Comparison of ENCODE assay signal across 29 cellular contexts in the genomic region with DNA sequence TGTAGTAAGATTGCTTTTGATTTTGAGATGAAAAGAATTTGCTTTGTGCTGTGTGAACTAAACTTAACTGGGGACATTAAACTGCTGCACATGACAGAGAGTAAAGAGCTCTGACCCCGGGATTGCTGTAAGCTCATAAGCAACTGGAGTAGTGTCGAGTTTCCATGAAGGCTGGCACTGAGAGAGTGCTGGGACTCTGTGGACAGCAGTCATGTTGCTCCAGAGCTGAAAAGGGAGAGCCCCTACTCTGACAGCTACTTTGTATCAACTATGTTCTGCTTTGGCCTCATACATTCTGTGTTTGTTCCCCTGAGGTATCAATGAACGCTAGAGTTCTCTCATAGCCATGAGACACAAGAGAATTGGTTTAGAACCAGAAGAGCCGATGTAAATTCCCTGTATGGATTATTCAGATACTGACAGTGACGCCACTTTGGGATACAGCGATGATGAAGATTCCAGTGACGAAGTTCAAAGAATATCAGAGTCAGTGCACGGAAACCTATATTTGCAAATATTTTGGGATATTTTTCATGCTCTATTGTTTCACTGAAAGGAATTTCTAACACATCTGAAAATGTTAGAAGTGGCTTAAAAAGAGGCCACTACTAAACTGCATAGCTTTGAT.
A peak's percentile ranks its signal among the peaks of the same experiment; 100 is the strongest.
DNase-seq lines count a peak whose midpoint lies in the region; ATAC-seq and TF ChIP-seq lines count a peak whose summit lies in the region.
"Had no signal": no experiment of that assay in that cellular context is flagged by ENCODE, and none has a peak within 500 bp of the region (broad histone marks: within the 10 kb centered on the region; RNA-seq: fewer than 3 reads in every experiment).

No MANE protein-coding gene starts in this region.

- no peaks in the 10 kb centered on the region for H3K27me3 Mint-ChIP-seq in nephron progenitor cell (ENCODE audit: low read depth, poor library complexity)
- H3K27me3 Mint-ChIP-seq in activated CD4-positive, alpha-beta T cell treated with anti-CD3 and anti-CD28 coated beads for 36 hours, result no peaks in the 10 kb centered on the region
- H3K27me3 Mint-ChIP-seq: activated CD4-positive, alpha-beta T cell treated with anti-CD3 and anti-CD28 coated beads, Interleukin-2, amount 10 ng/mL, durations not matched to agents 24 days and 14 days; activated naive CD8-positive, alpha-beta T cell treated with anti-CD3 and anti-CD28 coated beads, Interleukin-2, amount 10 ng/mL, durations not matched to agents 7 days and 5 days; central memory CD8-positive, alpha-beta T cell; IgD-negative memory B cell; progenitor cell of endocrine pancreas had no signal

- H3K4me3 Mint-ChIP-seq in nephron progenitor cell, result no peak overlapping the region
- no peak overlapping the region for H3K4me3 Mint-ChIP-seq in activated CD4-positive, alpha-beta T cell treated with anti-CD3 and anti-CD28 coated beads for 36 hours
- H3K4me3 Mint-ChIP-seq: activated CD4-positive, alpha-beta T cell treated with anti-CD3 and anti-CD28 coated beads, Interleukin-2, amount 10 ng/mL, durations not matched to agents 24 days and 14 days; activated naive CD8-positive, alpha-beta T cell treated with anti-CD3 and anti-CD28 coated beads, Interleukin-2, amount 10 ng/mL, durations not matched to agents 7 days and 5 days; CD8-positive, alpha-beta T cell; central memory CD8-positive, alpha-beta T cell; T-helper 2 cell treated with Interferon-gamma antibody and Interleukin-4, amounts not matched to agents 5 μg/mL and 100 μg/mL, for 36 hours had no signal

- WGBS in heart left ventricle, 4 donors, result 65 to 73% (median 71%) methylated on average over 8 of the region's 8 CpGs
- 69 to 70% methylated on average over 8 of the region's 8 CpGs for WGBS in heart right ventricle, 2 donors

- no peaks in the 10 kb centered on the region for H3K9me3 ChIP-seq in heart left ventricle
- no peaks in the 10 kb centered on the region for H3K9me3 ChIP-seq in left ventricle myocardium inferior (replicated peaks)
- no peaks in the 10 kb centered on the region for H3K9me3 ChIP-seq in heart right ventricle
- H3K9me3 ChIP-seq in Peyer's patch, result no peaks in the 10 kb centered on the region
- H3K9me3 ChIP-seq: ascending aorta, stomach, tibial artery had no signal

- ATAC-seq in heart left ventricle (peak in 3 of 4 donors; percentile 68 to 73 (median 70)), heart right ventricle (peak in 5 of 8 donors; percentile 51 to 75 (median 67)), GM19023 (IDR thresholded peaks at IDR 0.05; ENCODE audit: unreplicated experiment) (no peak)
- ATAC-seq in activated CD4-positive, alpha-beta T cell treated with anti-CD3 and anti-CD28 coated beads for 36 hours, result no peak
- ATAC-seq: CD8-positive, alpha-beta T cell had no signal

- H3K4me1 ChIP-seq in heart left ventricle, result peaks cover 0 to 4% (median 0%) of the 10 kb centered on the region in 12 donors
- no peaks in the 10 kb centered on the region for H3K4me1 ChIP-seq in left ventricle myocardium inferior
- no peaks in the 10 kb centered on the region for H3K4me1 ChIP-seq in heart right ventricle
- no peaks in the 10 kb centered on the region for H3K4me1 ChIP-seq in Peyer's patch
- H3K4me1 ChIP-seq: ascending aorta, stomach had no signal

- CTCF ChIA-PET in activated CD4-positive, alpha-beta T cell treated with anti-CD3 and anti-CD28 coated beads for 36 hours (lab: Charles Lee), result no interaction called here

- H3K36me3 ChIP-seq in heart left ventricle (no peaks in the 10 kb centered on the region), left ventricle myocardium inferior (no peaks in the 10 kb centered on the region), heart right ventricle (no peaks in the 10 kb centered on the region), Peyer's patch (no peaks in the 10 kb centered on the region)
- H3K36me3 ChIP-seq: ascending aorta, stomach, tibial artery had no signal

- peak in 1 of 5 donors; percentile 26 for DNase-seq in heart left ventricle
- no peak for DNase-seq in left ventricle myocardium inferior
- DNase-seq in heart right ventricle, result peak in 1 of 2 donors; percentile 5
- peak; percentile 41 for DNase-seq in nephron progenitor cell
- no peak for DNase-seq in Peyer's patch
- no peak for DNase-seq in NK-92 treated with Interleukin-12 subunit alpha and Interleukin-12 subunit beta, amount 100 ng/mL, for 24 hours (lab: John Stamatoyannopoulos, UW)
- no peak for DNase-seq in activated CD4-positive, alpha-beta T cell treated with anti-CD3 and anti-CD28 coated beads for 36 hours
- DNase-seq: activated CD4-positive, alpha-beta T cell treated with anti-CD3 and anti-CD28 coated beads, Interleukin-2, amount 10 ng/mL, durations not matched to agents 24 days and 14 days; activated effector memory CD4-positive, alpha-beta T cell treated with anti-CD3 and anti-CD28 coated beads, Interleukin-2, amount 50 U/mL, for 16 hours; activated naive CD8-positive, alpha-beta T cell treated with anti-CD3 and anti-CD28 coated beads, Interleukin-2, amount 10 ng/mL, durations not matched to agents 7 days and 5 days; activated T-cell treated with anti-CD3 and anti-CD28 coated beads, Interleukin-2, amount 50 U/mL, for 1 hour; CD8-positive, alpha-beta T cell; dermis blood vessel endothelial cell; EL; kidney glomerular epithelial cell; mammary epithelial cell; NCI-H1694 treated with DMSO at 0.1 percent for 48 hours; NCI-H2227 treated with DMSO at 0.1 percent for 48 hours; OCI-M1; SHP77; stomach; tibial artery had no signal

- H3K36me3 Mint-ChIP-seq in nephron progenitor cell (ENCODE audit: low read depth), result no peaks in the 10 kb centered on the region
- no peaks in the 10 kb centered on the region for H3K36me3 Mint-ChIP-seq in activated CD4-positive, alpha-beta T cell treated with anti-CD3 and anti-CD28 coated beads for 36 hours (ENCODE audit: low read depth)
- H3K36me3 Mint-ChIP-seq: activated naive CD8-positive, alpha-beta T cell treated with anti-CD3 and anti-CD28 coated beads, Interleukin-2, amount 10 ng/mL, durations not matched to agents 7 days and 5 days; CD8-positive, alpha-beta T cell; IgD-negative memory B cell had no signal

- H3K9me3 Mint-ChIP-seq in nephron progenitor cell, result no peaks in the 10 kb centered on the region
- H3K9me3 Mint-ChIP-seq in activated CD4-positive, alpha-beta T cell treated with anti-CD3 and anti-CD28 coated beads for 36 hours (ENCODE audit: low read depth), result no peaks in the 10 kb centered on the region
- H3K9me3 Mint-ChIP-seq: activated CD4-positive, alpha-beta T cell treated with anti-CD3 and anti-CD28 coated beads, Interleukin-2, amount 10 ng/mL, durations not matched to agents 24 days and 14 days; activated naive CD8-positive, alpha-beta T cell treated with anti-CD3 and anti-CD28 coated beads, Interleukin-2, amount 10 ng/mL, durations not matched to agents 7 days and 5 days; IgD-negative memory B cell; T-helper 2 cell treated with Interferon-gamma antibody and Interleukin-4, amounts not matched to agents 5 μg/mL and 100 μg/mL, for 36 hours had no signal

- no peaks in the 10 kb centered on the region for H3K27me3 ChIP-seq in heart left ventricle
- no peaks in the 10 kb centered on the region for H3K27me3 ChIP-seq in left ventricle myocardium inferior (ENCODE audit: low read depth)
- H3K27me3 ChIP-seq in heart right ventricle, result no peaks in the 10 kb centered on the region
- H3K27me3 ChIP-seq in Peyer's patch, result no peaks in the 10 kb centered on the region
- H3K27me3 ChIP-seq: ascending aorta, stomach, tibial artery had no signal

- peaks cover 26% of the 10 kb centered on the region for H3K4me1 Mint-ChIP-seq in nephron progenitor cell
- no peaks in the 10 kb centered on the region for H3K4me1 Mint-ChIP-seq in activated CD4-positive, alpha-beta T cell treated with anti-CD3 and anti-CD28 coated beads for 36 hours
- H3K4me1 Mint-ChIP-seq: activated CD4-positive, alpha-beta T cell treated with anti-CD3 and anti-CD28 coated beads, Interleukin-2, amount 10 ng/mL, durations not matched to agents 24 days and 14 days; activated naive CD8-positive, alpha-beta T cell treated with anti-CD3 and anti-CD28 coated beads, Interleukin-2, amount 10 ng/mL, durations not matched to agents 7 days and 5 days; central memory CD8-positive, alpha-beta T cell; IgD-negative memory B cell had no signal

- intact Hi-C loops in heart left ventricle (cut with DNase I) (no loop called here), left ventricle myocardium inferior (cut with micrococcal nuclease) (no loop called here), heart right ventricle (cut with DNase I) (no loop called here)
- intact Hi-C loops in activated CD4-positive, alpha-beta T cell treated with anti-CD3 and anti-CD28 coated beads for 36 hours (cut with DNase I, micrococcal nuclease), result no loop called here

- H3K4me3 ChIP-seq in heart left ventricle (no peak overlapping the region), left ventricle myocardium inferior (no peak overlapping the region), heart right ventricle (no peak overlapping the region), Peyer's patch (no peak overlapping the region)
- H3K4me3 ChIP-seq: ascending aorta, skin epidermis, stomach, tibial artery had no signal

- POLR2A ChIA-PET in activated CD4-positive, alpha-beta T cell treated with anti-CD3 and anti-CD28 coated beads for 36 hours (lab: Charles Lee), result no interaction called here

- H3K27ac Mint-ChIP-seq in nephron progenitor cell, result peak overlapping the region; percentile 86
- no peak overlapping the region for H3K27ac Mint-ChIP-seq in activated CD4-positive, alpha-beta T cell treated with anti-CD3 and anti-CD28 coated beads for 36 hours
- H3K27ac Mint-ChIP-seq: activated CD4-positive, alpha-beta T cell treated with anti-CD3 and anti-CD28 coated beads, Interleukin-2, amount 10 ng/mL, durations not matched to agents 24 days and 14 days; activated naive CD8-positive, alpha-beta T cell treated with anti-CD3 and anti-CD28 coated beads, Interleukin-2, amount 10 ng/mL, durations not matched to agents 7 days and 5 days; CD8-positive, alpha-beta T cell; IgD-negative memory B cell; progenitor cell of endocrine pancreas; T-helper 2 cell treated with Interferon-gamma antibody and Interleukin-4, amounts not matched to agents 5 μg/mL and 100 μg/mL, for 36 hours had no signal

- TF ChIP-seq CTCF in heart left ventricle (IDR thresholded peaks at IDR 0.05), result no peak
- no peak for TF ChIP-seq CTCF in left ventricle myocardium inferior (IDR thresholded peaks at IDR 0.05; ENCODE audit: borderline replicate concordance)
- no peak for TF ChIP-seq CTCF in heart right ventricle (IDR thresholded peaks at IDR 0.05)
- TF ChIP-seq CTCF in nephron progenitor cell (IDR thresholded peaks at IDR 0.05), result no peak
- TF ChIP-seq CTCF in Peyer's patch (IDR thresholded peaks at IDR 0.05), result no peak

- H3K27ac ChIP-seq in heart left ventricle (no peak overlapping the region), left ventricle myocardium inferior (replicated peaks) (no peak overlapping the region), heart right ventricle (no peak overlapping the region), Peyer's patch (no peak overlapping the region)
- H3K27ac ChIP-seq: ascending aorta, skin epidermis, stomach, tibial artery had no signal

- TF ChIP-seq POLR2A in heart left ventricle (IDR thresholded peaks at IDR 0.05) (no peak), Peyer's patch (IDR thresholded peaks at IDR 0.05) (no peak)

Comparison
In these comparisons a context has a peak if more than half of its experiments do, and no peak if none do; other contexts are left out.
1. ATAC-seq: peak in heart left ventricle (3 of 4) and heart right ventricle (5 of 8); none in activated CD4-positive, alpha-beta T cell treated with anti-CD3 and anti-CD28 coated beads for 36 hours (single experiment) and GM19023 (single experiment).